In the genomic region with DNA sequence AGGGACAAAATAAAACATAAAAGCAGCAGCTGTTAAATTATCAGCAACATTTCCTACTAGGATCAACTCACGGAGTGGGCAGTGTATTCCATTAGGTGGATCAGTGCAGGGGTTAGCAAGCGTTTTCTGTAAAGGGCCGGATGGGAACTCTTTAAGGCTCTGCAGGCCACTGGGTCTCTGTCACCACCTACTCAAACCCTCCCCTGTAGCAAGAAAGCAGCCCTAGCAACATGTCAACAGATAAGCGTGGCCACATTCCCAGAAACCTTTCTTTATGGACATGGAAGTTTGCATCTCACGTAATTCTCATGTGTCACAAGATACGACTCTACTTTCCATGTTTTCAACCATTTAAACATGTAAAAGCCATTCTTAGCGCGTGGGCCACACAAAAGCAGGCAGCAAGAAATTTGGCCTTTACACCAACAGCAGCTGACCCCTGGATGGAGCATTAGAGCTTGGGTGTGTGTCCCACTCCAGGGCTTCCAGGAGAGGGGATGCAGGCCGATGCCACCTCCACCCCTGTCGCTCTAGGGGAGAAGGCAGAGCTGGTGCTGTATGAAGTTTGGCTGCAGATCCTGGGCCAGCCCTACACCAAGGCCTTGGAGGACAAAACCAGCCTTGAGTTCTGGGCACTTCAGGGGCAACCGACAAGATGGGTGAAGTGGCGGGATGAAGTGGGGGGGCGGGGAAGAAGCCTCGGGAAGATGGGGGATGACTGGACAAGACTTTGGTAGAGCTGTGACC, we compare ENCODE assay signal across 15 cellular contexts.
"Had no signal": no experiment of that assay in that cellular context is flagged by ENCODE, and none has a peak within 500 bp of the region (broad histone marks: within the 10 kb centered on the region; RNA-seq: fewer than 3 reads in every experiment).

No MANE protein-coding gene starts in this region.

- H3K9me3 ChIP-seq: esophagus squamous epithelium, left lung, right lobe of liver, suprapubic skin had no signal

- H3K27me3 Mint-ChIP-seq: activated naive CD8-positive, alpha-beta T cell; type B pancreatic cell had no signal

- H3K4me3 ChIP-seq: esophagus squamous epithelium, left lung, right lobe of liver, suprapubic skin had no signal

- H3K9me3 Mint-ChIP-seq: activated T-helper 2 cell treated with anti-CD3 and anti-CD28 coated beads, Interferon-gamma antibody, Interleukin-2, Interleukin-4, amounts not matched to agents 10 μg/mL and 5 μg/mL and 100 μg/mL, durations not matched to agents 14 hours and 24 hours and 36 hours; type B pancreatic cell had no signal

- H3K27ac Mint-ChIP-seq: activated naive CD8-positive, alpha-beta T cell; activated T-helper 2 cell treated with anti-CD3 and anti-CD28 coated beads, Interferon-gamma antibody, Interleukin-2, Interleukin-4, amounts not matched to agents 10 μg/mL and 5 μg/mL and 100 μg/mL, durations not matched to agents 14 hours and 24 hours and 36 hours; type B pancreatic cell had no signal

- H3K36me3 ChIP-seq: esophagus squamous epithelium, left lung, right lobe of liver, suprapubic skin, WERI-Rb-1 had no signal

- ATAC-seq: left lung; right lobe of liver; stimulated activated naive CD8-positive, alpha-beta T cell treated with anti-CD3 and anti-CD28 coated beads, Interleukin-15, Interleukin-2, amounts not matched to agents 100 U/mL and 50 U/mL, for 24 hours had no signal

- H3K36me3 Mint-ChIP-seq: activated naive CD8-positive, alpha-beta T cell; type B pancreatic cell had no signal

- H3K27ac ChIP-seq: esophagus squamous epithelium, left lung, right lobe of liver, suprapubic skin, WERI-Rb-1 had no signal

- H3K4me3 Mint-ChIP-seq: activated naive CD8-positive, alpha-beta T cell; type B pancreatic cell had no signal

- DNase-seq: activated CD4-positive, alpha-beta T cell treated with anti-CD3 and anti-CD28 coated beads for 48 hours; activated T-cell treated with anti-CD3 and anti-CD28 coated beads for 4 hours; amygdala; esophagus squamous epithelium; foreskin fibroblast; islet precursor cell; nucleus accumbens; stimulated activated naive CD8-positive, alpha-beta T cell treated with anti-CD3 and anti-CD28 coated beads, Interleukin-15, Interleukin-2, amounts not matched to agents 100 U/mL and 50 U/mL, for 24 hours; WERI-Rb-1 had no signal

- H3K27me3 ChIP-seq: esophagus squamous epithelium, left lung, right lobe of liver, suprapubic skin had no signal
